8 cellular contexts compared by ENCODE assay signal in genomic region chr7:35037526-35038339, GRCh38. TPM values are rescaled to one million over a fixed set of nuclear protein-coding genes. Genes with fewer than 3 reads are reported as not detected.
A peak's percentile ranks its signal among the peaks of the same experiment; 100 is the strongest.
DNase-seq lines count a peak whose midpoint lies in the region; ATAC-seq and TF ChIP-seq lines count a peak whose summit lies in the region.

No MANE protein-coding gene starts in this region.

- H2AFZ ChIP-seq in IMR-90 (replicated peaks; ENCODE audit: low read length, poor library complexity) (peak overlapping the region; percentile 96), OCI-LY7 (ENCODE audit: low read length) (peak overlapping the region; percentile 99)

- dilution Hi-C loops in IMR-90 (cut with HindIII; ENCODE audit: low sequenced_read_pairs, unreplicated experiment): no loop called here

- peak; percentile 61 for TF ChIP-seq RAD21 in IMR-90 (IDR thresholded peaks at IDR 0.05; ENCODE audit: low read length)

- peak; percentile 94 for DNase-seq in DMS153 treated with DMSO at 0.1 percent for 48 hours (lab: John Stamatoyannopoulos, UW; ENCODE audit: unreplicated experiment)
- peak; percentile 94 for DNase-seq in IMR-90
- DNase-seq in OCI-LY7 (ENCODE audit: low spot score): peak; percentile 94
- peak; percentile 89 for DNase-seq in activated T-cell treated with anti-CD3 and anti-CD28 coated beads, Interleukin-2, amount 50 U/mL, for 1 hour
- DNase-seq in stimulated activated CD8-positive, alpha-beta memory T cell treated with anti-CD3 and anti-CD28 coated beads, Interleukin-7, amount 100 ng/mL, for 24 hours (ENCODE audit: low read depth): peak; percentile 79

- H3K36me3 ChIP-seq in IMR-90 (ENCODE audit: control insufficient read depth, insufficient read depth, low read length) (no peaks in the 10 kb centered on the region), OCI-LY7 (ENCODE audit: insufficient read depth, low read length) (no peaks in the 10 kb centered on the region), esophagus (ENCODE audit: control insufficient read depth in 2 of 2, insufficient read depth in 2 of 2, low read length in 1 of 2) (no peaks in the 10 kb centered on the region), muscle layer of duodenum (ENCODE audit: control insufficient read depth in 1 of 2, insufficient read depth in 2 of 2, low read length in 2 of 2) (no peaks in the 10 kb centered on the region)

- H4K8ac ChIP-seq in IMR-90 (ENCODE audit: low read depth in 2 of 2, low read length in 2 of 2): peak overlapping the region in 1 of 2 experiments; percentile 52; a peak in 2 of 4 replicates

- H3K4me2 ChIP-seq in IMR-90 (ENCODE audit: low read depth, low read length) (peak overlapping the region; percentile 97), OCI-LY7 (ENCODE audit: low read length) (peak overlapping the region; percentile 88)

- peak; percentile 79 for ATAC-seq in GM21529 (IDR thresholded peaks at IDR 0.05; ENCODE audit: unreplicated experiment)
- peak; percentile 93 for ATAC-seq in IMR-90 (ENCODE audit: low read depth)

- H4K20me1 ChIP-seq in IMR-90 (ENCODE audit: insufficient read depth, low read length) (peaks cover 11% of the 10 kb centered on the region; the same call in 1 of the 2 replicates), OCI-LY7 (ENCODE audit: insufficient read depth, low read length) (no peaks in the 10 kb centered on the region)

- no peak overlapping the region for H4K91ac ChIP-seq in IMR-90 (ENCODE audit: insufficient read depth, low read depth, low read length)

- H3K4me3 ChIP-seq in IMR-90 (ENCODE audit: insufficient read depth, low read depth, low read length): peak overlapping the region; percentile 87
- peak overlapping the region; percentile 79 for H3K4me3 ChIP-seq in OCI-LY7 (ENCODE audit: low read depth, low read length, poor library complexity, severe bottlenecking)
- peak overlapping the region; percentile 76 to 93 for H3K4me3 ChIP-seq in esophagus (ENCODE audit: low read depth in 1 of 2, low read length in 2 of 2)
- H3K4me3 ChIP-seq in muscle layer of duodenum (ENCODE audit: low read depth in 1 of 2, low read length in 2 of 2): peak overlapping the region; percentile 66 to 76

- no peaks in the 10 kb centered on the region for H3K9me3 ChIP-seq in IMR-90 (ENCODE audit: control insufficient read depth, insufficient read depth, low read length)
- H3K9me3 ChIP-seq in OCI-LY7 (ENCODE audit: low read length): no peaks in the 10 kb centered on the region
- no peaks in the 10 kb centered on the region for H3K9me3 ChIP-seq in esophagus (ENCODE audit: control insufficient read depth in 2 of 2, insufficient read depth in 1 of 2, low read depth in 1 of 2, low read length in 1 of 2)
- no peaks in the 10 kb centered on the region for H3K9me3 ChIP-seq in muscle layer of duodenum (ENCODE audit: control insufficient read depth in 1 of 2, low read length in 2 of 2)

- TF ChIP-seq POLR2A in IMR-90 (IDR thresholded peaks at IDR 0.05; ENCODE audit: low read depth, low read length): 0 out of 2 replicates have a peak, but pooled peaks have one; percentile 36

- BruUV-seq in IMR-90 (replicated peaks; lab: Mats Ljungman, UMichigan) (no TSS peak), OCI-LY7 (replicated peaks; lab: Mats Ljungman, UMichigan) (no TSS peak)

- H3K18ac ChIP-seq in IMR-90 (ENCODE audit: low read depth, low read length): no peak overlapping the region

- no peak overlapping the region for H3K14ac ChIP-seq in IMR-90 (replicated peaks; ENCODE audit: low read depth, low read length)

- H3K27ac ChIP-seq in IMR-90 (ENCODE audit: insufficient read depth, low read length) (peak overlapping the region; percentile 72), OCI-LY7 (ENCODE audit: low read depth, low read length, poor library complexity, severe bottlenecking) (peak overlapping the region; percentile 61), esophagus (ENCODE audit: low read depth in 2 of 2, low read length in 1 of 2) (peak overlapping the region; percentile 87 to 96), muscle layer of duodenum (ENCODE audit: low read length) (no peak overlapping the region)

- H3K56ac ChIP-seq in IMR-90 (ENCODE audit: extremely low read depth, insufficient read depth, low read length): peak overlapping the region; percentile 22; the same call in 1 of the 2 replicates

- WGBS in IMR-90 (ENCODE audit: extremely low coverage in 2 of 2, insufficient read length in 1 of 2), 2 experiments: 2% methylated on average over 21 of the region's 100 CpGs; no CpG with 5 or more reads in 1 of the 2 experiments
- WGBS in esophagus, 2 donors: 0% methylated on average over 62 to 100 of the region's 100 CpGs

- H2BK5ac ChIP-seq in IMR-90 (ENCODE audit: low read depth, low read length, poor library complexity, severe bottlenecking): peak overlapping the region; percentile 48

- peak overlapping the region; percentile 11 for H2AK9ac ChIP-seq in IMR-90 (replicated peaks; ENCODE audit: low read depth, low read length, poor library complexity)

- H4K5ac ChIP-seq in IMR-90 (ENCODE audit: low read depth, low read length): no peak overlapping the region

- no peak overlapping the region; the same call in 1 of the 2 replicates for H2BK120ac ChIP-seq in IMR-90 (ENCODE audit: low read depth, low read length)

- peak overlapping the region; percentile 81 for H3K9ac ChIP-seq in IMR-90 (ENCODE audit: low read depth, low read length)

- CTCF ChIA-PET in IMR-90 (lab: Yijun Ruan, JAX): no interaction called here
- CTCF ChIA-PET in OCI-LY7 (lab: Charles Lee; ENCODE audit: unreplicated experiment): interaction anchor here (0.6 kb wide), 2 partner anchors 300 to 599 kb away, joined by 5 to 6 read pairs; no protein-coding TSS in a partner anchor

- no peaks in the 10 kb centered on the region for H3K9me2 ChIP-seq in OCI-LY7 (ENCODE audit: insufficient read depth, low read length)

- 0 out of 2 replicates have a peak overlapping the region, but pooled peaks have one; percentile 33 for H3K23ac ChIP-seq in IMR-90 (ENCODE audit: low read depth, low read length)

- H3K27me3 ChIP-seq in IMR-90 (ENCODE audit: control insufficient read depth, insufficient read depth, low read length): peaks cover 4% of the 10 kb centered on the region; the same call in 1 of the 2 replicates
- H3K27me3 ChIP-seq in esophagus (ENCODE audit: control insufficient read depth in 1 of 2, insufficient read depth in 2 of 2, low read length in 2 of 2): no peaks in the 10 kb centered on the region
- H3K27me3 ChIP-seq in muscle layer of duodenum (ENCODE audit: low read depth, low read length): no peaks in the 10 kb centered on the region

- intact Hi-C loops in IMR-90 (cut with micrococcal nuclease): loop anchor here (1.0 to 10.0 kb wide), 5 partner anchors 100 to 943 kb away; no protein-coding TSS in a partner anchor
- intact Hi-C loops in OCI-LY7 (cut with micrococcal nuclease; ENCODE audit: unreplicated experiment): loop anchor here (5.0 kb wide), 3 partner anchors 90 to 650 kb away; partner anchors contain the start of gene TBX20

- peak overlapping the region; percentile 73 for H3K4ac ChIP-seq in IMR-90 (ENCODE audit: low read depth, low read length)

- in situ Hi-C loops in IMR-90 (cut with MboI; ENCODE audit: low sequenced_read_pairs): no loop called here

- peaks cover 2% of the 10 kb centered on the region; the same call in 1 of the 2 replicates for H3K4me1 ChIP-seq in IMR-90 (ENCODE audit: control insufficient read depth, insufficient read depth, low read length)
- peaks cover 27% of the 10 kb centered on the region for H3K4me1 ChIP-seq in OCI-LY7 (ENCODE audit: insufficient read depth, low read length, poor library complexity, severe bottlenecking)
- H3K4me1 ChIP-seq in esophagus (ENCODE audit: control insufficient read depth in 2 of 2, insufficient read depth in 2 of 2, low read length in 1 of 2): no peaks in the 10 kb centered on the region
- peaks cover 12 to 13% of the 10 kb centered on the region in 2 donors for H3K4me1 ChIP-seq in muscle layer of duodenum (ENCODE audit: control insufficient read depth in 1 of 2, insufficient read depth in 2 of 2, low read length in 2 of 2)

- no peaks in the 10 kb centered on the region for H3K79me2 ChIP-seq in OCI-LY7 (ENCODE audit: insufficient read depth, low read depth, low read length)

- H3K79me1 ChIP-seq in IMR-90 (ENCODE audit: low read depth in 1 of 2, low read length in 2 of 2): peaks cover 17 to 34% of the 10 kb centered on the region in 2 experiments

- no peak overlapping the region for H2BK20ac ChIP-seq in IMR-90 (ENCODE audit: low read depth, low read length)

- H2BK15ac ChIP-seq in IMR-90 (ENCODE audit: low read depth, low read length): no peak overlapping the region

- H2AK5ac ChIP-seq in IMR-90 (ENCODE audit: low read depth, low read length): no peak overlapping the region

- POLR2A ChIA-PET in IMR-90 (lab: Charles Lee; ENCODE audit: unreplicated experiment) (interaction anchor here (1.0 kb wide), 1 partner anchor 214 kb away, joined by 8 read pairs; no protein-coding TSS in a partner anchor), OCI-LY7 (lab: Charles Lee) (no interaction called here)

- peaks cover 4% of the 10 kb centered on the region for H3K9me1 ChIP-seq in IMR-90 (ENCODE audit: insufficient read depth, low read length)

- TF ChIP-seq CTCF in IMR-90 (conservative IDR thresholded peaks at IDR 0.05; ENCODE audit: low read depth, low read length): peak; percentile 85
- peak; percentile 90 for TF ChIP-seq CTCF in OCI-LY7 (conservative IDR thresholded peaks at IDR 0.05; ENCODE audit: low read length)

TF ChIP-seq in IMR-90, 13 proteins besides CTCF, POLR2A, EP300 and RAD21:
- TF ChIP-seq SMC3 (IDR thresholded peaks at IDR 0.05; ENCODE audit: low read depth, low read length): peak; percentile 50
- TF ChIP-seq USF2 (IDR thresholded peaks at IDR 0.05; ENCODE audit: low read depth, low read length): 0 out of 2 replicates have a peak, but pooled peaks have one; percentile 3
- TF ChIP-seq MXI1 (IDR thresholded peaks at IDR 0.05; ENCODE audit: borderline replicate concordance, low read depth, low read length): peak; percentile 75; the same call in 1 of the 2 replicates
- peak; percentile 97 for TF ChIP-seq MAZ (IDR thresholded peaks at IDR 0.05; ENCODE audit: borderline replicate concordance, low read depth, low read length)
- no peak for TF ChIP-seq MAFK (IDR thresholded peaks at IDR 0.05; ENCODE audit: low read depth, low read length)
- no peak for TF ChIP-seq NFE2L2 (IDR thresholded peaks at IDR 0.05; ENCODE audit: low read depth, low read length)

RNA-seq across cellular contexts. Expression of gene DPY19L1, which starts 0.4 kb away (rescaled TPM):
- 12.2 and 24.7 TPM in 2 replicates for total RNA-seq in IMR-90 (2012; rRNA removed)
- 8.8 and 12.1 TPM in 2 replicates for polyA plus RNA-seq in IMR-90 (2012; rRNA removed)
- polyA plus RNA-seq in IMR-90 (2012; cell fraction: cytosol; rRNA removed): 3.3 and 3.9 TPM in 2 replicates
- 2.3 and 13.9 TPM in 2 replicates for polyA plus RNA-seq in IMR-90 (2012; cell fraction: nucleus; rRNA removed; ENCODE audit: low replicate concordance)
- total RNA-seq in OCI-LY7 (2014; rRNA removed; shearing (Covaris generic)): 5.8 and 12.5 TPM in 2 replicates
- total RNA-seq in OCI-LY7 (2022): 16.7 and 17.6 TPM in 2 replicates
- 1 to 10 TPM; 2.1 to 2.8 TPM for polyA plus RNA-seq in esophagus
